32 cellular contexts compared by ENCODE assay signal in the genomic region with DNA sequence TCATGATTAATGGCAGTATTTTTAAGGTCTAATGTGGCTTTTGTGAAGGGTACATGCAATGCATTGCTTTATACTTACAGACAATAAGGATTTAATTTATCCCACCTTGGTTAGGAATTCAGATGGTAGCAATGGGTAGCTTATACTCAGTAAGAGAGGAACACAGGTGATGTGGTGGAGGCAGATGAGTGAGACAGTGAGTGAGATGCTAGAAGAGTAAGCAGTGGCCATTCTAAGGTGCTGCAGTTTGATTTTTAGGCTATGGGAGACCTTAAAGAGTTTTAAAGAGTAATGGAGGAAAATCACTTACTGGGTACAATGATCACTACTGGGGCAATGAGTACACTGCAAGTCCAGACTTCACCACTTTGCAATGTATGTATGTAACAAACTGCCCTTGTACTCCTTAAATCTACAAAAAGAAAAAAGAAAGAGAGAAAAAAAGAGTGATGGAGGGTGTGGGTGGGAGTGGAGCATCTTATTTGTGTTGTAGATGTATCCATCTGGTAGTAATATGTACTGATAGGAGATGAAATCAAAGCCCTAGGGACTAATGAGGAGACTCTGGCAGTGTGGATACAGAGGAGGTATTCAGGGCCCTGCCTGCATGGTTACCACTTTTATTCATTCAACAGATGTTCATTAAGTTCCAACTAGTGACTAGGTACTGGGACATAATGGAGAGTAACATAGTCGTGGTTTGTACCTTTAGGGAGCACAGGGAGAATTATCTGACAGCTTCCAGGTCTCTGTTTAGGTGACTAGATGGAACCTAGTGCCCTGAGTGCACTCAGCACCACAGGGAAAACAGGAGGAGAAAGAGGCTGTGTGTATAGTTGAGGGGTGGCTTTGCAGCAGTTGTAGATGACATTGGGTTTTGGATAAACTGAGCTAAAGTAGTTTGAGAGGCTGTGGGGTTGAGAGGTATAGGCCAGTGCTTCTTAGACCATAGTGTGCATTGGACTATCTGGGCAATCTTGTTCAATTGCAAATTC.
"Had no signal": no experiment of that assay in that cellular context is flagged by ENCODE, and none has a peak within 500 bp of the region (broad histone marks: within the 10 kb centered on the region; RNA-seq: fewer than 3 reads in every experiment).

No MANE protein-coding gene starts in this region.

- H3K36me3 Mint-ChIP-seq: activated CD4-positive, alpha-beta memory T cell treated with anti-CD3 and anti-CD28 coated beads for 36 hours; activated naive CD8-positive, alpha-beta T cell treated with anti-CD3 and anti-CD28 coated beads for 36 hours; brain; naive thymus-derived CD8-positive, alpha-beta T cell; neural progenitor cell had no signal

- H3K4me1 ChIP-seq: adrenal gland, gastroesophageal sphincter, upper lobe of left lung had no signal

- H3K9me3 Mint-ChIP-seq: activated CD4-positive, alpha-beta T cell treated with anti-CD3 and anti-CD28 coated beads, Interleukin-2, amount 10 ng/mL, durations not matched to agents 24 days and 14 days; activated naive CD4-positive, alpha-beta T cell treated with anti-CD3 and anti-CD28 coated beads for 36 hours; activated T-helper 1 cell treated with anti-CD3 and anti-CD28 coated beads, Interleukin-12 subunit alpha, Interleukin-12 subunit beta, Interleukin-2, Interleukin-4 antibody, amounts not matched to agents 30 ng/mL and 10 ng/mL and 1 ng/mL, durations not matched to agents 14 hours and 24 hours and 36 hours; neural progenitor cell; stimulated activated naive CD8-positive, alpha-beta T cell treated with anti-CD3 and anti-CD28 coated beads, Interleukin-15, Interleukin-2, amounts not matched to agents 100 ng/mL and 50 ng/mL, for 24 hours had no signal

- H2AFZ ChIP-seq: neural progenitor cell had no signal

- H3K4me1 Mint-ChIP-seq: activated CD4-positive, alpha-beta T cell treated with anti-CD3 and anti-CD28 coated beads, Interleukin-2, amount 10 ng/mL, durations not matched to agents 24 days and 14 days; activated naive CD8-positive, alpha-beta T cell treated with anti-CD3 and anti-CD28 coated beads for 36 hours; naive thymus-derived CD8-positive, alpha-beta T cell; neural progenitor cell had no signal

- DNase-seq: activated CD4-positive, alpha-beta memory T cell treated with anti-CD3 and anti-CD28 coated beads for 36 hours; activated CD4-positive, alpha-beta T cell treated with anti-CD3 and anti-CD28 coated beads, Interleukin-2, amount 10 ng/mL, durations not matched to agents 24 days and 14 days; activated CD4-positive, CD25-positive, alpha-beta regulatory T cell treated with anti-CD3 and anti-CD28 coated beads, Interleukin-2, amount 50 U/mL, for 72 hours; activated CD8-positive, alpha-beta memory T cell treated with anti-CD3 and anti-CD28 coated beads, Interleukin-2, amount 50 U/mL, for 4 hours; activated effector memory CD4-positive, alpha-beta T cell treated with anti-CD3 and anti-CD28 coated beads, Interleukin-2, amount 50 U/mL, for 16 hours; activated naive CD4-positive, alpha-beta T cell treated with anti-CD3 and anti-CD28 coated beads for 36 hours; activated naive CD8-positive, alpha-beta T cell treated with anti-CD3 and anti-CD28 coated beads for 36 hours; activated T-cell treated with anti-CD3 and anti-CD28 coated beads, Interleukin-2, amount 50 U/mL, for 1 hour; adrenal gland; aorta; cerebellar nuclear complex; effector memory CD8-positive, alpha-beta T cell; erythroblast; hippocampal formation; left cardiac atrium; naive thymus-derived CD8-positive, alpha-beta T cell; right cardiac atrium; stimulated activated CD4-positive, alpha-beta T cell treated with anti-CD3 and anti-CD28 coated beads, Interleukin-15, amount 100 ng/mL, for 24 hours; stimulated activated CD4-positive, alpha-beta T cell treated with anti-CD3 and anti-CD28 coated beads, Interleukin-2, amount 100 ng/mL, for 24 hours; T1000; upper lobe of left lung; WERI-Rb-1 had no signal

- H3K27ac Mint-ChIP-seq: activated CD4-positive, alpha-beta memory T cell treated with anti-CD3 and anti-CD28 coated beads for 36 hours; activated CD4-positive, alpha-beta T cell treated with anti-CD3 and anti-CD28 coated beads, Interleukin-2, amount 10 ng/mL, durations not matched to agents 24 days and 14 days; activated naive CD4-positive, alpha-beta T cell treated with anti-CD3 and anti-CD28 coated beads for 36 hours; activated naive CD8-positive, alpha-beta T cell treated with anti-CD3 and anti-CD28 coated beads for 36 hours; activated T-helper 1 cell treated with anti-CD3 and anti-CD28 coated beads, Interleukin-12 subunit alpha, Interleukin-12 subunit beta, Interleukin-2, Interleukin-4 antibody, amounts not matched to agents 30 ng/mL and 10 ng/mL and 1 ng/mL, durations not matched to agents 14 hours and 24 hours and 36 hours; effector memory CD8-positive, alpha-beta T cell; naive thymus-derived CD8-positive, alpha-beta T cell; neural progenitor cell; stimulated activated naive CD8-positive, alpha-beta T cell treated with anti-CD3 and anti-CD28 coated beads, Interleukin-15, Interleukin-2, amounts not matched to agents 100 ng/mL and 50 ng/mL, for 24 hours had no signal

- H3K4me3 ChIP-seq: adrenal gland, cardiac muscle cell, coronary artery, gastroesophageal sphincter, neural progenitor cell, thoracic aorta, upper lobe of left lung, vagina had no signal

- FAIRE-seq: keratinocyte had no signal

- H3K27me3 Mint-ChIP-seq: activated CD4-positive, alpha-beta memory T cell treated with anti-CD3 and anti-CD28 coated beads for 36 hours; activated CD4-positive, alpha-beta T cell treated with anti-CD3 and anti-CD28 coated beads, Interleukin-2, amount 10 ng/mL, durations not matched to agents 24 days and 14 days; activated naive CD8-positive, alpha-beta T cell treated with anti-CD3 and anti-CD28 coated beads for 36 hours; brain; effector memory CD8-positive, alpha-beta T cell; stimulated activated naive CD8-positive, alpha-beta T cell treated with anti-CD3 and anti-CD28 coated beads, Interleukin-15, Interleukin-2, amounts not matched to agents 100 ng/mL and 50 ng/mL, for 24 hours had no signal

- H3K4me3 Mint-ChIP-seq: activated CD4-positive, alpha-beta memory T cell treated with anti-CD3 and anti-CD28 coated beads for 36 hours; activated CD4-positive, alpha-beta T cell treated with anti-CD3 and anti-CD28 coated beads, Interleukin-2, amount 10 ng/mL, durations not matched to agents 24 days and 14 days; activated naive CD4-positive, alpha-beta T cell treated with anti-CD3 and anti-CD28 coated beads for 36 hours; activated naive CD8-positive, alpha-beta T cell treated with anti-CD3 and anti-CD28 coated beads for 36 hours; activated T-helper 1 cell treated with anti-CD3 and anti-CD28 coated beads, Interleukin-12 subunit alpha, Interleukin-12 subunit beta, Interleukin-2, Interleukin-4 antibody, amounts not matched to agents 30 ng/mL and 10 ng/mL and 1 ng/mL, durations not matched to agents 14 hours and 24 hours and 36 hours; brain; effector memory CD8-positive, alpha-beta T cell; naive thymus-derived CD8-positive, alpha-beta T cell; neural progenitor cell; stimulated activated naive CD8-positive, alpha-beta T cell treated with anti-CD3 and anti-CD28 coated beads, Interleukin-15, Interleukin-2, amounts not matched to agents 100 ng/mL and 50 ng/mL, for 24 hours had no signal

- H3K9me3 ChIP-seq: adrenal gland, gastroesophageal sphincter, thoracic aorta, upper lobe of left lung, vagina had no signal

- H3K27me3 ChIP-seq: adrenal gland, cardiac muscle cell, gastroesophageal sphincter, neural progenitor cell, upper lobe of left lung, vagina had no signal

- ATAC-seq: effector memory CD8-positive, alpha-beta T cell; gastroesophageal sphincter; left cardiac atrium; naive thymus-derived CD8-positive, alpha-beta T cell; right cardiac atrium had no signal

- H3K9ac ChIP-seq: neural progenitor cell had no signal

- H3K36me3 ChIP-seq: adrenal gland, cardiac muscle cell, gastroesophageal sphincter, neural progenitor cell, thoracic aorta, upper lobe of left lung, vagina had no signal

- H3K4me2 ChIP-seq: neural progenitor cell had no signal

- H3K27ac ChIP-seq: adrenal gland, cardiac muscle cell, coronary artery, gastroesophageal sphincter, neural progenitor cell, thoracic aorta, upper lobe of left lung, vagina, WERI-Rb-1 had no signal
